ENCODE assay signal across 17 cellular contexts in the genomic region with DNA sequence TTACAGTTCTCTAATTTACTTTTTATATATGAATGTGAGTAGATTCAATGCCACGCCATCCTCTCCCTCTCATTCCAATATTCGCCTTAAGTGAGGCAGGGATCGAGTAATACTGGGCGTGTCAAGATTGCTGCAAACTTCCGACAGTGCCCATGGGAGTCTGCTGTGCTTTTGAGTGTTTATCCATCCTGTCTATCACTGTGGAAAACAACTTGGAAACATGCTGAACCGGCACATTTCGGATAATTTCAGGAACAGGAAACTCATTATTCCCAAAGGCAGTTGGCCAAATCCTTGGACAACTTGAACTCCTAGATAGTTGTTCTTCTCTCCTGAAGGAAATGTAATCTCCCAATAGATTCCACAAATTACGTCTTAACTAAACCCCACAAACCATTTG. TPM values are rescaled to one million over a fixed set of nuclear protein-coding genes. Genes with fewer than 3 reads are reported as not detected.
DNase-seq lines count a peak whose midpoint lies in the region; ATAC-seq, FAIRE-seq and TF ChIP-seq lines count a peak whose summit lies in the region.
"Had no signal": no experiment of that assay in that cellular context is flagged by ENCODE, and none has a peak within 500 bp of the region (broad histone marks: within the 10 kb centered on the region; RNA-seq: fewer than 3 reads in every experiment).

No MANE protein-coding gene starts in this region.

- H3K23ac ChIP-seq in mesendoderm (ENCODE audit: low read length), result no peak overlapping the region

- no peaks in the 10 kb centered on the region for H3K9me3 ChIP-seq in CD4-positive, CD25-positive, alpha-beta regulatory T cell (ENCODE audit: control insufficient read depth in 2 of 2, low read length in 2 of 2)
- H3K9me3 ChIP-seq in endothelial cell of umbilical vein (replicated peaks; ENCODE audit: control insufficient read depth, insufficient read depth, low read length), result no peaks in the 10 kb centered on the region

- no peak for DNase-seq in CD4-positive, CD25-positive, alpha-beta regulatory T cell
- peak; percentile 18 for DNase-seq in endothelial cell of umbilical vein (ENCODE audit: low read depth, low spot score)
- DNase-seq in mesendoderm, result no peak
- DNase-seq in Ammon's horn (ENCODE audit: low spot score), result no peak
- no peak for DNase-seq in NCI-H1048 (lab: John Stamatoyannopoulos, UW)
- no peak for DNase-seq in RKO (ENCODE audit: low spot score)
- no peak for DNase-seq in NOMO-1 (lab: John Stamatoyannopoulos, UW; ENCODE audit: unreplicated experiment in 2 of 2)
- DNase-seq: DMS153, KG1, NCI-H1105, PC-9 had no signal

- no peak overlapping the region for H3K4me2 ChIP-seq in endothelial cell of umbilical vein (ENCODE audit: insufficient read depth, low read length)
- no peak overlapping the region for H3K4me2 ChIP-seq in mesendoderm (ENCODE audit: low read length)
- H3K4me2 ChIP-seq: GM23338, PC-9, smooth muscle cell had no signal

- H4K8ac ChIP-seq in mesendoderm (ENCODE audit: low read depth, low read length), result no peak overlapping the region

- no peak overlapping the region for H2BK15ac ChIP-seq in mesendoderm (replicated peaks; ENCODE audit: low read depth)

- intact Hi-C loops in endothelial cell of umbilical vein (cut with micrococcal nuclease), result no loop called here

- FAIRE-seq in endothelial cell of umbilical vein (lab: Jason Lieb, UNC), result no peak
- FAIRE-seq: bronchial epithelial cell had no signal

- H2BK120ac ChIP-seq in mesendoderm (ENCODE audit: low read depth, low read length), result no peak overlapping the region

- peak overlapping the region; percentile 92 for H3K27ac ChIP-seq in CD4-positive, CD25-positive, alpha-beta regulatory T cell (ENCODE audit: insufficient read depth, low read length, poor library complexity, severe bottlenecking)
- H3K27ac ChIP-seq in endothelial cell of umbilical vein (ENCODE audit: insufficient read depth, low read depth, low read length) (no peak overlapping the region), mesendoderm (ENCODE audit: low read depth, low read length) (no peak overlapping the region)
- H3K27ac ChIP-seq: parathyroid adenoma, PC-9 had no signal

- TF ChIP-seq POLR2A in endothelial cell of umbilical vein (IDR thresholded peaks at IDR 0.05; ENCODE audit: low read depth, low read length), result no peak

- H3K36me3 ChIP-seq in CD4-positive, CD25-positive, alpha-beta regulatory T cell (ENCODE audit: control insufficient read depth, insufficient read depth, low read length), result no peaks in the 10 kb centered on the region
- H3K36me3 ChIP-seq in endothelial cell of umbilical vein (ENCODE audit: control insufficient read depth in 2 of 2, extremely low read depth in 1 of 2, insufficient read depth in 2 of 2, low read length in 2 of 2), result no peaks in the 10 kb centered on the region
- no peaks in the 10 kb centered on the region for H3K36me3 ChIP-seq in mesendoderm (ENCODE audit: control insufficient read depth, insufficient read depth, low read length)

- no peaks in the 10 kb centered on the region for H3K27me3 Mint-ChIP-seq in CD4-positive, CD25-positive, alpha-beta regulatory T cell
- no peaks in the 10 kb centered on the region for H3K27me3 Mint-ChIP-seq in IgD-negative memory B cell

- no CpG with 5 or more reads among the region's 8 CpGs for WGBS in mesendoderm (ENCODE audit: extremely low coverage, insufficient coverage, low lambda C conversion rate)

- no peaks in the 10 kb centered on the region for H3K27me3 ChIP-seq in CD4-positive, CD25-positive, alpha-beta regulatory T cell (ENCODE audit: control insufficient read depth, insufficient read depth, low read length)
- H3K27me3 ChIP-seq in endothelial cell of umbilical vein (ENCODE audit: control insufficient read depth in 2 of 2, insufficient read depth in 2 of 2, low read length in 2 of 2) (no peaks in the 10 kb centered on the region), mesendoderm (ENCODE audit: insufficient read depth, low read length, poor library complexity) (no peaks in the 10 kb centered on the region)

- H3K9ac ChIP-seq in endothelial cell of umbilical vein (replicated peaks; ENCODE audit: extremely low read depth, insufficient read depth, low read length), result no peak overlapping the region
- no peak overlapping the region for H3K9ac ChIP-seq in mesendoderm (ENCODE audit: low read length)
- H3K9ac ChIP-seq: parathyroid adenoma had no signal

- H3K79me2 ChIP-seq in endothelial cell of umbilical vein (ENCODE audit: control insufficient read depth, insufficient read depth, low read length) (peaks cover 34% of the 10 kb centered on the region), mesendoderm (ENCODE audit: control insufficient read depth, insufficient read depth, low read length) (peaks cover 24% of the 10 kb centered on the region)

- no peak overlapping the region for H2BK5ac ChIP-seq in mesendoderm (ENCODE audit: low read length)

- H3K36me3 Mint-ChIP-seq in CD4-positive, CD25-positive, alpha-beta regulatory T cell, result peaks cover 3% of the 10 kb centered on the region
- H3K36me3 Mint-ChIP-seq in IgD-negative memory B cell, result no peaks in the 10 kb centered on the region

- H3K27ac Mint-ChIP-seq in CD4-positive, CD25-positive, alpha-beta regulatory T cell, result peak overlapping the region in 2 of 3 donors; percentile 96 to 98
- H3K27ac Mint-ChIP-seq in IgD-negative memory B cell, result peak overlapping the region; percentile 23 to 61 (median 57)
- H3K27ac Mint-ChIP-seq: GM23338 had no signal

- no peak for ATAC-seq in CD4-positive, CD25-positive, alpha-beta regulatory T cell (ENCODE audit: low read depth in 2 of 2)
- ATAC-seq: GM23338, SK-N-SH treated with all-trans-retinoic acid at 6 μM for 48 hours had no signal

- dilution Hi-C loops in endothelial cell of umbilical vein (cut with MboI; ENCODE audit: extremely low pct_ligation_motif_present, low sequenced_read_pairs), result no loop called here

- H4K5ac ChIP-seq in mesendoderm (ENCODE audit: low read length), result no peak overlapping the region

- H2AK5ac ChIP-seq in mesendoderm (ENCODE audit: low read length), result no peak overlapping the region

- H3K9me1 ChIP-seq in endothelial cell of umbilical vein (replicated peaks; ENCODE audit: control insufficient read depth, extremely low read depth, insufficient read depth, low read length), result no peaks in the 10 kb centered on the region

- H3K79me1 ChIP-seq in mesendoderm (ENCODE audit: low read length), result peaks cover 16% of the 10 kb centered on the region

- peaks cover 99% of the 10 kb centered on the region for H3K4me1 ChIP-seq in CD4-positive, CD25-positive, alpha-beta regulatory T cell (ENCODE audit: control insufficient read depth, insufficient read depth, low read length, poor library complexity, severe bottlenecking)
- H3K4me1 ChIP-seq in endothelial cell of umbilical vein (ENCODE audit: control insufficient read depth, extremely low read depth, insufficient read depth, low read length) (peaks cover 18% of the 10 kb centered on the region), mesendoderm (ENCODE audit: control insufficient read depth, low read depth, low read length) (no peaks in the 10 kb centered on the region)
- H3K4me1 ChIP-seq: parathyroid adenoma had no signal

- H3K4ac ChIP-seq in mesendoderm (ENCODE audit: low read depth, low read length), result no peak overlapping the region

- CTCF ChIA-PET in endothelial cell of umbilical vein (lab: Charles Lee), result no interaction called here

- no peak overlapping the region for H3K18ac ChIP-seq in mesendoderm (ENCODE audit: low read length)

- peaks cover 64 to 98% (median 82%) of the 10 kb centered on the region in 4 donors for H3K4me1 Mint-ChIP-seq in CD4-positive, CD25-positive, alpha-beta regulatory T cell
- H3K4me1 Mint-ChIP-seq in IgD-negative memory B cell, result peaks cover 65 to 77% (median 74%) of the 10 kb centered on the region in 3 donors

- H4K20me1 ChIP-seq in endothelial cell of umbilical vein (replicated peaks; ENCODE audit: control insufficient read depth, extremely low read depth, insufficient read depth, low read length), result no peaks in the 10 kb centered on the region

- H2AFZ ChIP-seq in endothelial cell of umbilical vein (ENCODE audit: low read depth, low read length), result no peak overlapping the region
- H2AFZ ChIP-seq: GM23338, parathyroid adenoma, PC-9 had no signal

- peak overlapping the region; percentile 32 for H3K56ac ChIP-seq in mesendoderm (ENCODE audit: low read length)

- BruUV-seq in endothelial cell of umbilical vein (replicated peaks; lab: Mats Ljungman, UMichigan), result no TSS peak

- H3K4me3 Mint-ChIP-seq in CD4-positive, CD25-positive, alpha-beta regulatory T cell, result peak overlapping the region in 1 of 4 donors; percentile 19
- no peak overlapping the region for H3K4me3 Mint-ChIP-seq in IgD-negative memory B cell
- H3K4me3 Mint-ChIP-seq: GM23338 had no signal

- POLR2A ChIA-PET in endothelial cell of umbilical vein (lab: Charles Lee), result no interaction called here

- TF ChIP-seq CTCF in endothelial cell of umbilical vein (IDR thresholded peaks at IDR 0.05; ENCODE audit: extremely low read depth in 1 of 2, insufficient read depth in 1 of 2, low read depth in 1 of 2, low read length in 2 of 2), result no peak

- H3K4me3 ChIP-seq in CD4-positive, CD25-positive, alpha-beta regulatory T cell (ENCODE audit: low read depth, low read length), result no peak overlapping the region
- no peak overlapping the region for H3K4me3 ChIP-seq in endothelial cell of umbilical vein (replicated peaks in 1 of 3; ENCODE audit: insufficient read depth in 1 of 3, low read depth in 1 of 3, low read length in 3 of 3)
- H3K4me3 ChIP-seq in mesendoderm (ENCODE audit: low read length), result no peak overlapping the region
- H3K4me3 ChIP-seq: GM23338, PC-9, smooth muscle cell had no signal

- H3K9me3 Mint-ChIP-seq in CD4-positive, CD25-positive, alpha-beta regulatory T cell, result no peaks in the 10 kb centered on the region
- H3K9me3 Mint-ChIP-seq in IgD-negative memory B cell, result no peaks in the 10 kb centered on the region
- H3K9me3 Mint-ChIP-seq: GM23338 had no signal

TF ChIP-seq in endothelial cell of umbilical vein, 7 proteins besides CTCF, POLR2A, EP300 and RAD21 (continues in another document):
- TF ChIP-seq FOS (IDR thresholded peaks at IDR 0.05; ENCODE audit: borderline replicate concordance, insufficient read depth, low read length), result no peak
- no peak for TF ChIP-seq MYC (IDR thresholded peaks at IDR 0.05; ENCODE audit: low read depth, low read length)
- no peak for TF ChIP-seq POLR2AphosphoS5 (IDR thresholded peaks at IDR 0.05; ENCODE audit: insufficient read depth, low read depth, low read length)

RNA-seq across cellular contexts. Expression of a gene that starts 28.5 kb away (rescaled TPM):
- 156 TPM for total RNA-seq in CD4-positive, CD25-positive, alpha-beta regulatory T cell
- 10 to 100 TPM; 41.3 to 68.8 (median 49.1) TPM for polyA plus RNA-seq in CD4-positive, CD25-positive, alpha-beta regulatory T cell
- 43.2 TPM for polyA plus RNA-seq in IgD-negative memory B cell
- 32.6 and 35.4 TPM in 2 replicates for total RNA-seq in endothelial cell of umbilical vein
- polyA plus RNA-seq in endothelial cell of umbilical vein, result 10.3 and 11.8 TPM in 2 replicates
- 12.5 and 12.8 TPM in 2 replicates for polyA plus RNA-seq in endothelial cell of umbilical vein (2011; cell fraction: cytosol; rRNA removed)
- polyA plus RNA-seq in endothelial cell of umbilical vein (2011; cell fraction: nucleus; rRNA removed), result 10.8 and 13.0 TPM in 2 replicates
- polyA plus RNA-seq in endothelial cell of umbilical vein (2012), result 21.8 and 24.4 TPM in 2 replicates
- polyA minus RNA-seq in endothelial cell of umbilical vein, result 25.4 and 36.8 TPM in 2 replicates
- polyA minus RNA-seq in endothelial cell of umbilical vein (2011; cell fraction: cytosol; rRNA and poly(A)+ RNA removed), result 6.3 TPM
- 21.9 and 30.8 TPM in 2 replicates for polyA minus RNA-seq in endothelial cell of umbilical vein (2011; cell fraction: nucleus; rRNA and poly(A)+ RNA removed)
- 12.9 TPM for polyA plus RNA-seq in mesendoderm (2013, experiment 1 of 2)
- polyA plus RNA-seq in mesendoderm (2013, experiment 2 of 2), result 12.4 TPM
